Comparison of ENCODE assay signal across 13 cellular contexts in the genomic region with DNA sequence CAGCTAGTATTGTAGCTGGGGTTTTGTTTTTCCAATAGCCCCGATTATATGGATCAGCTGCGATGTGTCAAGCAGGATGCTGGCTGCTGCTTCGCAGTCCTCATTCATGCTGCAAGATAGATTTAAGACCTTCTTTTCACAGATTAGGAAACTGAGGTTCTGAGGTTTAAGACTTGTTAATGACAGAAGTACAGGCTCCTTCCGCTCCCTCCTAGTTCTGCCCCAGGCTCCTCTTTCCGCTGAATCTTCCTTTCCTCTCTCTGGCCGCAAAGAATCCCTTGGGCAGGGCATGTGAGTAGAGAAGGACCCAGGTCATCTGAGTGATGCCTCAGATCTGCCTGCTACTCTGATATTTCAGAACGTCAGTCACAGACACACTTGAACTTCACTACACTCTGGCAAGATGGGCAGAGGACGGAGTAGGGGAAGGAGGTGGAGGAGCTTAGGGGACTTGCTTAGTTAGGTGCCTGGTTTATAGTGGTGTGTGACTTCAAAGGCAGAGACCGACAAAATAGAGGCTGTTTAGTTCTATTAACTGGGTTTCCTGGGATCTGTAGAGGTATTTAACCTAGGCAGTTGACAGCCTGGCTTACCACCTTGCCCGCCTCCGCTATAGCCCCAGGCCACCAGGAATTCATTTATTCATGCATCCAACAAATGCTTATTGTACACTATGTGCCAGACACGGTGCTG. TPM values are rescaled to one million over a fixed set of nuclear protein-coding genes. Genes with fewer than 3 reads are reported as not detected.
"Had no signal": no experiment of that assay in that cellular context is flagged by ENCODE, and none has a peak within 500 bp of the region (broad histone marks: within the 10 kb centered on the region; RNA-seq: fewer than 3 reads in every experiment).

No MANE protein-coding gene starts in this region.

- H3K4me1 ChIP-seq: psoas muscle had no signal

- H3K4me3 Mint-ChIP-seq: activated CD8-positive, alpha-beta memory T cell treated with anti-CD3 and anti-CD28 coated beads, Interleukin-2, amount 10 ng/mL, durations not matched to agents 7 days and 5 days; activated T-cell treated with anti-CD3 and anti-CD28 coated beads, Interleukin-2, amount 50 U/mL, for 4 hours; stimulated activated naive CD8-positive, alpha-beta T cell treated with anti-CD3 and anti-CD28 coated beads, Interleukin-15, Interleukin-2, amounts not matched to agents 100 ng/mL and 50 ng/mL, for 24 hours; T-helper 2 cell treated with Interferon-gamma antibody and Interleukin-4, amounts not matched to agents 5 μg/mL and 100 μg/mL, for 36 hours had no signal

- H3K27ac Mint-ChIP-seq: activated CD8-positive, alpha-beta memory T cell treated with anti-CD3 and anti-CD28 coated beads, Interleukin-2, amount 10 ng/mL, durations not matched to agents 7 days and 5 days; stimulated activated naive CD8-positive, alpha-beta T cell treated with anti-CD3 and anti-CD28 coated beads, Interleukin-15, Interleukin-2, amounts not matched to agents 100 ng/mL and 50 ng/mL, for 24 hours; T-helper 2 cell treated with Interferon-gamma antibody and Interleukin-4, amounts not matched to agents 5 μg/mL and 100 μg/mL, for 36 hours had no signal

- H3K36me3 Mint-ChIP-seq: activated CD8-positive, alpha-beta memory T cell treated with anti-CD3 and anti-CD28 coated beads, Interleukin-2, amount 10 ng/mL, durations not matched to agents 7 days and 5 days had no signal

- ATAC-seq: activated CD4-positive, CD25-positive, alpha-beta regulatory T cell treated with anti-CD3 and anti-CD28 coated beads, Interleukin-2, amount 50 U/mL, for 24 hours; activated CD8-positive, alpha-beta memory T cell treated with anti-CD3 and anti-CD28 coated beads, Interleukin-2, amount 10 ng/mL, durations not matched to agents 7 days and 5 days; psoas muscle had no signal

- H3K9me3 Mint-ChIP-seq: activated T-cell treated with anti-CD3 and anti-CD28 coated beads, Interleukin-2, amount 50 U/mL, for 4 hours; stimulated activated naive CD8-positive, alpha-beta T cell treated with anti-CD3 and anti-CD28 coated beads, Interleukin-15, Interleukin-2, amounts not matched to agents 100 ng/mL and 50 ng/mL, for 24 hours; T-helper 2 cell treated with Interferon-gamma antibody and Interleukin-4, amounts not matched to agents 5 μg/mL and 100 μg/mL, for 36 hours had no signal

- DNase-seq: activated CD8-positive, alpha-beta memory T cell treated with anti-CD3 and anti-CD28 coated beads, Interleukin-2, amount 10 ng/mL, durations not matched to agents 7 days and 5 days; activated gamma-delta T cell treated with Interleukin-2 at 50 U/mL for 16 hours; activated T-cell treated with anti-CD3 and anti-CD28 coated beads, Interleukin-2, amount 50 U/mL, for 4 hours; central memory CD4-positive, alpha-beta T cell; left cardiac atrium; psoas muscle; stimulated activated CD4-positive, alpha-beta T cell treated with anti-CD3 and anti-CD28 coated beads, Interleukin-2, amount 100 ng/mL, for 48 hours had no signal

- H3K27ac ChIP-seq: psoas muscle had no signal

- H3K4me3 ChIP-seq: lung had no signal

- H3K9me3 ChIP-seq: psoas muscle had no signal

RNA-seq across cellular contexts. Expression of a gene that starts 4.2 kb away (rescaled TPM):
- total RNA-seq: activated CD8-positive, alpha-beta memory T cell treated with anti-CD3 and anti-CD28 coated beads, Interleukin-2, amount 10 ng/mL, durations not matched to agents 7 days and 5 days; activated T-cell treated with anti-CD3 and anti-CD28 coated beads, Interleukin-2, amount 50 U/mL, for 4 hours; astrocyte; epithelial cell of proximal tubule had no signal
